26 cellular contexts compared by ENCODE assay signal in genomic region chr13:44653261-44653660, GRCh38.
A peak's percentile ranks its signal among the peaks of the same experiment; 100 is the strongest.
DNase-seq lines count a peak whose midpoint lies in the region; ATAC-seq and TF ChIP-seq lines count a peak whose summit lies in the region.
"Had no signal": no experiment of that assay in that cellular context is flagged by ENCODE, and none has a peak within 500 bp of the region (broad histone marks: within the 10 kb centered on the region; RNA-seq: fewer than 3 reads in every experiment).

No MANE protein-coding gene starts in this region.

- no peak overlapping the region for H2BK15ac ChIP-seq in mesenchymal stem cell (ENCODE audit: low read depth, poor library complexity, severe bottlenecking)

- TF ChIP-seq CTCF in chondrocyte (IDR thresholded peaks at IDR 0.05): no peak

- H3K36me3 Mint-ChIP-seq in chondrocyte (ENCODE audit: low read depth): no peaks in the 10 kb centered on the region
- H3K36me3 Mint-ChIP-seq: CD4-positive, CD25-positive, alpha-beta regulatory T cell; immature natural killer cell had no signal

- H3K79me1 ChIP-seq in mesenchymal stem cell (replicated peaks; ENCODE audit: low read length, poor library complexity, severe bottlenecking): no peaks in the 10 kb centered on the region

- no peak overlapping the region for H3K4ac ChIP-seq in mesenchymal stem cell (ENCODE audit: low read depth in 1 of 2, low read length in 2 of 2)

- no peak overlapping the region for H2BK5ac ChIP-seq in mesenchymal stem cell (ENCODE audit: low read depth, low read length, poor library complexity, severe bottlenecking)

- peak overlapping the region; percentile 49 for H3K27ac Mint-ChIP-seq in chondrocyte (ENCODE audit: unreplicated experiment)
- H3K27ac Mint-ChIP-seq: CD4-positive, CD25-positive, alpha-beta regulatory T cell; immature natural killer cell; T-helper 1 cell treated with Interleukin-12 subunit alpha and Interleukin-12 subunit beta and Interleukin-4 antibody, amounts not matched to agents 30 μg/mL and 1 μg/mL, for 36 hours had no signal

- peak overlapping the region; percentile 22 for H3K27ac ChIP-seq in mesenchymal stem cell (ENCODE audit: low read length, poor library complexity, severe bottlenecking)
- H3K27ac ChIP-seq: hepatocyte, pancreas, Peyer's patch, thoracic aorta, vagina had no signal

- no peak overlapping the region for H4K8ac ChIP-seq in mesenchymal stem cell (ENCODE audit: low read length)

- no peaks in the 10 kb centered on the region for H3K27me3 ChIP-seq in mesenchymal stem cell (ENCODE audit: control insufficient read depth in 1 of 2, insufficient read depth in 1 of 2, low read length in 2 of 2)
- H3K27me3 ChIP-seq: hepatocyte, pancreas, Peyer's patch, vagina had no signal

- no peak overlapping the region for H2BK12ac ChIP-seq in mesenchymal stem cell (ENCODE audit: low read length in 2 of 2)

- no peak overlapping the region for H3K18ac ChIP-seq in mesenchymal stem cell (ENCODE audit: low read depth in 1 of 2, low read length in 2 of 2)

- no peak for ATAC-seq in HG02981 (IDR thresholded peaks at IDR 0.05; ENCODE audit: unreplicated experiment)
- ATAC-seq: activated T-cell treated with anti-CD3 and anti-CD28 coated beads, Interleukin-2, amount 50 U/mL, for 4 hours; right cardiac atrium; stimulated activated naive CD8-positive, alpha-beta T cell treated with anti-CD3 and anti-CD28 coated beads, Interleukin-15, Interleukin-2, amounts not matched to agents 100 U/mL and 50 U/mL, for 24 hours had no signal

- H3K4me2 ChIP-seq in mesenchymal stem cell (ENCODE audit: low read length, poor library complexity, severe bottlenecking): no peak overlapping the region
- H3K4me2 ChIP-seq: hepatocyte had no signal

- no peaks in the 10 kb centered on the region for H3K4me1 ChIP-seq in mesenchymal stem cell (ENCODE audit: control insufficient read depth, insufficient read depth, low read depth, low read length)
- H3K4me1 ChIP-seq: pancreas, Peyer's patch, vagina had no signal

- no peaks in the 10 kb centered on the region for H3K9me3 ChIP-seq in mesenchymal stem cell (ENCODE audit: control insufficient read depth, low read length)
- H3K9me3 ChIP-seq: pancreas, Peyer's patch, thoracic aorta, vagina had no signal

- H3K4me3 Mint-ChIP-seq in chondrocyte (ENCODE audit: unreplicated experiment): no peak overlapping the region
- H3K4me3 Mint-ChIP-seq: activated T-cell treated with anti-CD3 and anti-CD28 coated beads, Interleukin-2, amount 50 U/mL, for 4 hours; CD4-positive, CD25-positive, alpha-beta regulatory T cell; central memory CD8-positive, alpha-beta T cell; immature natural killer cell; T-helper 1 cell treated with Interleukin-12 subunit alpha and Interleukin-12 subunit beta and Interleukin-4 antibody, amounts not matched to agents 30 μg/mL and 1 μg/mL, for 36 hours had no signal

- H2AK5ac ChIP-seq in mesenchymal stem cell (ENCODE audit: low read length, severe bottlenecking): no peak overlapping the region

- DNase-seq in EL (peak; percentile 65), NCI-H69 (lab: John Stamatoyannopoulos, UW) (peak; percentile 12), chondrocyte (ENCODE audit: low spot score) (no peak), mesenchymal stem cell (no peak), DMS 273 (lab: John Stamatoyannopoulos, UW; ENCODE audit: unreplicated experiment) (no peak), DMS 273 treated with DMSO at 0.1 percent for 48 hours (lab: John Stamatoyannopoulos, UW) (no peak), OCI-M2 (lab: John Stamatoyannopoulos, UW; ENCODE audit: unreplicated experiment) (no peak)
- DNase-seq: activated CD8-positive, alpha-beta memory T cell treated with anti-CD3 and anti-CD28 coated beads for 24 hours; activated T-cell treated with anti-CD3 and anti-CD28 coated beads, Interleukin-2, amount 50 U/mL, for 4 hours; CD4-positive, CD25-positive, alpha-beta regulatory T cell; DMS153; GDM1; immature natural killer cell; KBM-7; NCI-H146; NCI-H526; pancreas; Peyer's patch; right cardiac atrium; stimulated activated naive CD8-positive, alpha-beta T cell treated with anti-CD3 and anti-CD28 coated beads, Interleukin-15, Interleukin-2, amounts not matched to agents 100 U/mL and 50 U/mL, for 24 hours had no signal

- no peaks in the 10 kb centered on the region for H3K27me3 Mint-ChIP-seq in chondrocyte (ENCODE audit: low read depth)

- no peak overlapping the region for H3K23ac ChIP-seq in mesenchymal stem cell (ENCODE audit: low read length in 2 of 2)

- no peak overlapping the region for H2AFZ ChIP-seq in mesenchymal stem cell (ENCODE audit: low read depth, low read length)
- H2AFZ ChIP-seq: hepatocyte had no signal

- no peaks in the 10 kb centered on the region for H3K9me3 Mint-ChIP-seq in chondrocyte (ENCODE audit: low read depth)
- H3K9me3 Mint-ChIP-seq: activated T-cell treated with anti-CD3 and anti-CD28 coated beads, Interleukin-2, amount 50 U/mL, for 4 hours; central memory CD8-positive, alpha-beta T cell; immature natural killer cell; T-helper 1 cell treated with Interleukin-12 subunit alpha and Interleukin-12 subunit beta and Interleukin-4 antibody, amounts not matched to agents 30 μg/mL and 1 μg/mL, for 36 hours had no signal

- H4K91ac ChIP-seq in mesenchymal stem cell (ENCODE audit: low read length): no peak overlapping the region

- WGBS in mesenchymal stem cell: 76% methylated on average over 1 of the region's 2 CpGs

- no peak overlapping the region for H3K14ac ChIP-seq in mesenchymal stem cell (ENCODE audit: low read length in 2 of 2)

- H3K4me3 ChIP-seq in mesenchymal stem cell (ENCODE audit: insufficient read depth in 1 of 2, low read depth in 1 of 2, low read length in 2 of 2): no peak overlapping the region
- H3K4me3 ChIP-seq: hepatocyte, pancreas, Peyer's patch, thoracic aorta, vagina had no signal

- H3K36me3 ChIP-seq in mesenchymal stem cell (ENCODE audit: control insufficient read depth in 1 of 2, insufficient read depth in 2 of 2, low read depth in 1 of 2, low read length in 2 of 2): no peaks in the 10 kb centered on the region
- H3K36me3 ChIP-seq: pancreas, Peyer's patch, thoracic aorta, vagina had no signal

- H3K9ac ChIP-seq in mesenchymal stem cell (ENCODE audit: low read length): no peak overlapping the region

- H3K4me1 Mint-ChIP-seq in chondrocyte (ENCODE audit: low read depth): peaks cover 5% of the 10 kb centered on the region
- H3K4me1 Mint-ChIP-seq: CD4-positive, CD25-positive, alpha-beta regulatory T cell; central memory CD8-positive, alpha-beta T cell had no signal

- no peak overlapping the region for H2BK120ac ChIP-seq in mesenchymal stem cell (ENCODE audit: low read depth, low read length)

Comparison
In these comparisons a context has a peak if more than half of its experiments do, and no peak if none do; other contexts are left out.
1. DNase-seq: peak in EL (single experiment) and NCI-H69 (single experiment); none in chondrocyte (single experiment), mesenchymal stem cell (single experiment), DMS 273 (single experiment), DMS 273 treated with DMSO at 0.1 percent for 48 hours (single experiment) and OCI-M2 (single experiment).